16 cellular contexts compared by ENCODE assay signal in genomic region chr2:3248754-3249476, GRCh38.
"Had no signal": no experiment of that assay in that cellular context is flagged by ENCODE, and none has a peak within 500 bp of the region (broad histone marks: within the 10 kb centered on the region; RNA-seq: fewer than 3 reads in every experiment).

No MANE protein-coding gene starts in this region.

- H3K79me2 ChIP-seq: hepatocyte had no signal

- H3K4me1 ChIP-seq: sigmoid colon had no signal

- H3K9me3 ChIP-seq: neutrophil had no signal

- H3K4me3 Mint-ChIP-seq: dendritic cell treated with granulocyte-macrophage colony-stimulating factor and Interleukin-4, amounts not matched to agents 40 ng/mL and 50 ng/mL, for 4 days; effector memory CD8-positive, alpha-beta T cell; naive thymus-derived CD8-positive, alpha-beta T cell had no signal

- H3K4me2 ChIP-seq: hepatocyte had no signal

- ATAC-seq: effector memory CD8-positive, alpha-beta T cell; naive thymus-derived CD8-positive, alpha-beta T cell had no signal

- DNase-seq: effector memory CD8-positive, alpha-beta T cell; erythroblast; foreskin melanocyte; head of caudate nucleus; mammary epithelial cell; naive thymus-derived CD8-positive, alpha-beta T cell; sigmoid colon; stimulated activated CD4-positive, alpha-beta T cell treated with anti-CD3 and anti-CD28 coated beads, Interleukin-12 subunit alpha, Interleukin-12 subunit beta, amount 100 ng/mL, for 4 hours; stimulated activated naive CD4-positive, alpha-beta T cell treated with Interleukin-2 at 50 U/mL for 16 hours; trophoblast cell had no signal

- FAIRE-seq: colon, endothelial cell of umbilical vein had no signal

- H3K27me3 Mint-ChIP-seq: effector memory CD8-positive, alpha-beta T cell; naive thymus-derived CD8-positive, alpha-beta T cell had no signal

- H3K36me3 ChIP-seq: neutrophil, sigmoid colon had no signal

- H2AFZ ChIP-seq: hepatocyte had no signal

- H3K4me3 ChIP-seq: hepatocyte, sigmoid colon, skin epidermis had no signal

- H3K27ac ChIP-seq: hepatocyte, neutrophil, sigmoid colon, skin epidermis had no signal

- H3K27ac Mint-ChIP-seq: dendritic cell treated with granulocyte-macrophage colony-stimulating factor and Interleukin-4, amounts not matched to agents 40 ng/mL and 50 ng/mL, for 4 days; naive thymus-derived CD8-positive, alpha-beta T cell had no signal

- H3K27me3 ChIP-seq: hepatocyte, neutrophil, sigmoid colon had no signal
